ENCODE assay signal across 12 cellular contexts in the genomic region with DNA sequence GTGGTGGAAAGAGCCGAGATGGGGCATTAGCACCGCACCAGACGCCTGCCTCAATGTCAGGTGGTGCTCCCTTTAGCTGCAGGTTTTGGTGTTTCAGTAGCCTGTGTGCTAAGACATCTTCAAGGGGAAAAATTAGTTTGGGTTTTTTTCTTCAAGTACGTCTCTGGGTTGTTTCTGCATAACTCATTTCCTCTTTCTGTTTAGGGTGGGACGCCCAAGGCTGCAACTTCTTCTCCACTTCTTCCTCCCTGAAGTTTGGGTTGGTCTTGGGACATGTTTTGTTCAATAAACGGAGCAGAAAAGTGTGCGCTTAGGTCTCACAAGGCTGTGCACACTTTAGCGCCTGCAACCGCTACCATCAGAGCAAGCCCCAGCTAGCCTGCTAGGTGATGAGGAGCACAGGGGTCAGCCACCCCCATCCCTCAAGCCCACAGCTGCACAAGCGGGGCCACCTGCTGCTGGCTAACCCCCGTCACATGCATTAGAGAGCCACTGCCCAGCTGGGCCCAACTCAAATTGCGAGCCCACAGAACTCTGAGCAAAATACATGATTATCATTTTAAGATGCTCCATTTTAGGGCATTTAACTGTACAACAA.
"Had no signal": no experiment of that assay in that cellular context is flagged by ENCODE, and none has a peak within 500 bp of the region (broad histone marks: within the 10 kb centered on the region; RNA-seq: fewer than 3 reads in every experiment).

No MANE protein-coding gene starts in this region.

- H3K4me3 Mint-ChIP-seq: activated CD4-positive, alpha-beta T cell treated with anti-CD3 and anti-CD28 coated beads, Interleukin-2, amount 10 ng/mL, durations not matched to agents 7 days and 5 days; immature natural killer cell; T-helper 17 cell; type B pancreatic cell; WTC11 had no signal

- H3K9me3 Mint-ChIP-seq: activated CD4-positive, alpha-beta T cell treated with anti-CD3 and anti-CD28 coated beads, Interleukin-2, amount 10 ng/mL, durations not matched to agents 7 days and 5 days; immature natural killer cell; type B pancreatic cell had no signal

- DNase-seq: activated CD4-positive, alpha-beta T cell treated with anti-CD3 and anti-CD28 coated beads, Interleukin-2, amount 10 ng/mL, durations not matched to agents 7 days and 5 days; activated CD8-positive, alpha-beta memory T cell treated with anti-CD3 and anti-CD28 coated beads for 24 hours; activated naive CD4-positive, alpha-beta T cell; brain microvascular endothelial cell; effector CD8-positive, alpha-beta T cell; foreskin melanocyte; immature natural killer cell; stimulated activated naive CD4-positive, alpha-beta T cell; T-helper 17 cell had no signal

- H3K4me3 ChIP-seq: neural progenitor cell had no signal

- H3K36me3 ChIP-seq: brain microvascular endothelial cell, neural progenitor cell had no signal

- H3K36me3 Mint-ChIP-seq: immature natural killer cell, type B pancreatic cell, WTC11 had no signal

- H3K27me3 ChIP-seq: brain microvascular endothelial cell, neural progenitor cell had no signal

- H3K4me1 Mint-ChIP-seq: activated CD4-positive, alpha-beta T cell treated with anti-CD3 and anti-CD28 coated beads, Interleukin-2, amount 10 ng/mL, durations not matched to agents 7 days and 5 days had no signal

- H3K27me3 Mint-ChIP-seq: activated CD4-positive, alpha-beta T cell treated with anti-CD3 and anti-CD28 coated beads, Interleukin-2, amount 10 ng/mL, durations not matched to agents 7 days and 5 days had no signal

- ATAC-seq: T-helper 17 cell, WTC11 had no signal

- H3K27ac ChIP-seq: brain microvascular endothelial cell, neural progenitor cell had no signal

- H3K27ac Mint-ChIP-seq: activated CD4-positive, alpha-beta T cell treated with anti-CD3 and anti-CD28 coated beads, Interleukin-2, amount 10 ng/mL, durations not matched to agents 7 days and 5 days; immature natural killer cell; neural progenitor cell; T-helper 17 cell; type B pancreatic cell; WTC11 had no signal
